Comparison of ENCODE assay signal across 17 cellular contexts in the genomic region with DNA sequence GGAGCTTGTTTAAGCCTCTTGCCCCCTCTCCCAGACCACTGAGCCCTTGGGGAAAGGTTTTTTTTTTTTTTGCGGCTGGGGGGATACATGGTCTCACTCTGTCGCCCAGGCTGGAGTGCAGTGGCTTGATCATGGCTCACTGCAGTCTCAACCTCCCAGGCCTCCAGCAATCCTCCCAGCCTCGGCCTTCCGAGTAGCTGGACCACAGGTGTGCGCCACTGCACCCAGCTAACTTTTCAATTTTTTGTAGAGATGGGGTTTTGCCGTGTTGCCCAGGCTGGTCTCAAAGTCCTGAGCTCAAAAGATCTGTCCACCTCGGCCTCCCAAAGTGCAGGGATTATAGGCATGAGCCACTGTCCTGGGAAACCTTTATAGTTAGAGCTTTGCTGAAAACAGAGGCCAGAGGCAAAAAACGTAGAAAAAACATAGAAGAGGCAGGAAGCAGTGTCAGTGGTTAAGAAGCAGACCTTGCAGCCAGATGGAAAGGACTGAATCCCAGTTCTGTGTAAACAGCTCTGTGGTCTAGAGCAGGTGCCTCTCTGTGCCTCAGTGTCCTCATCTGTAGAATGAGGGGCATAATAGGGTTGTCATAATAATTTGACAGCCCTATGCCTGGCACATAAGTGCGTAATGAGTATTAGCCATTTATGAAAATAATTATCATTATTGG. TPM values are rescaled to one million over a fixed set of nuclear protein-coding genes. Genes with fewer than 3 reads are reported as not detected.
DNase-seq lines count a peak whose midpoint lies in the region; ATAC-seq, FAIRE-seq and TF ChIP-seq lines count a peak whose summit lies in the region.
"Had no signal": no experiment of that assay in that cellular context is flagged by ENCODE, and none has a peak within 500 bp of the region (broad histone marks: within the 10 kb centered on the region; RNA-seq: fewer than 3 reads in every experiment).

No MANE protein-coding gene starts in this region.

- 84 to 87% (median 85%) methylated on average over 9 of the region's 9 CpGs for WGBS in stomach, 5 donors

- H3K36me3 ChIP-seq in endothelial cell of umbilical vein (ENCODE audit: control insufficient read depth in 2 of 2, extremely low read depth in 1 of 2, insufficient read depth in 2 of 2, low read length in 2 of 2) (no peaks in the 10 kb centered on the region), stomach (no peaks in the 10 kb centered on the region), PC-3 (ENCODE audit: low read depth, low read length) (no peaks in the 10 kb centered on the region)
- H3K36me3 ChIP-seq: prostate gland, uterus had no signal

- peak overlapping the region; percentile 68 for H3K4me3 Mint-ChIP-seq in activated naive CD4-positive, alpha-beta T cell treated with anti-CD3 and anti-CD28 coated beads, Interleukin-2, amount 50 U/mL, for 24 hours
- peak overlapping the region; percentile 36 to 80 (median 40) for H3K4me3 Mint-ChIP-seq in T-cell

- peaks cover 59% of the 10 kb centered on the region for H3K79me2 ChIP-seq in endothelial cell of umbilical vein (ENCODE audit: control insufficient read depth, insufficient read depth, low read length)
- H3K79me2 ChIP-seq in PC-3 (ENCODE audit: low read length) = peaks cover 83% of the 10 kb centered on the region

- H3K27ac ChIP-seq in endothelial cell of umbilical vein (ENCODE audit: insufficient read depth, low read depth, low read length) (no peak overlapping the region), stomach (peak overlapping the region in 3 of 5 donors; percentile 4 to 88 (median 79)), PC-3 (ENCODE audit: low read length) (no peak overlapping the region)
- H3K27ac ChIP-seq: foreskin keratinocyte, prostate gland, uterus had no signal

- no peaks in the 10 kb centered on the region for H3K9me1 ChIP-seq in endothelial cell of umbilical vein (replicated peaks; ENCODE audit: control insufficient read depth, extremely low read depth, insufficient read depth, low read length)

- no peak overlapping the region for H3K4me3 ChIP-seq in endothelial cell of umbilical vein (replicated peaks in 1 of 3; ENCODE audit: insufficient read depth in 1 of 3, low read depth in 1 of 3, low read length in 3 of 3)
- no peak overlapping the region for H3K4me3 ChIP-seq in stomach
- no peak overlapping the region for H3K4me3 ChIP-seq in PC-3 (ENCODE audit: low read length)
- H3K4me3 ChIP-seq: prostate gland, uterus had no signal

- no peaks in the 10 kb centered on the region for H4K20me1 ChIP-seq in endothelial cell of umbilical vein (replicated peaks; ENCODE audit: control insufficient read depth, extremely low read depth, insufficient read depth, low read length)
- H4K20me1 ChIP-seq in PC-3 (ENCODE audit: low read length) = no peaks in the 10 kb centered on the region

- intact Hi-C loops in endothelial cell of umbilical vein (cut with micrococcal nuclease) (no loop called here), stomach (cut with DNase I; ENCODE audit: low total_unique reads) (no loop called here), PC-3 (cut with micrococcal nuclease) (no loop called here)

- no peak overlapping the region for H3K4me2 ChIP-seq in endothelial cell of umbilical vein (ENCODE audit: insufficient read depth, low read length)
- no peak overlapping the region for H3K4me2 ChIP-seq in PC-3 (ENCODE audit: low read length)

- no peaks in the 10 kb centered on the region for H3K36me3 Mint-ChIP-seq in activated naive CD4-positive, alpha-beta T cell treated with anti-CD3 and anti-CD28 coated beads, Interleukin-2, amount 50 U/mL, for 24 hours
- peaks cover 3% of the 10 kb centered on the region for H3K36me3 Mint-ChIP-seq in T-cell

- H3K4me1 Mint-ChIP-seq in activated naive CD4-positive, alpha-beta T cell treated with anti-CD3 and anti-CD28 coated beads, Interleukin-2, amount 50 U/mL, for 24 hours = peaks cover 94% of the 10 kb centered on the region
- H3K4me1 Mint-ChIP-seq in T-cell = peaks cover 93 to 97% (median 96%) of the 10 kb centered on the region in 3 donors

- no peaks in the 10 kb centered on the region for H3K9me3 ChIP-seq in endothelial cell of umbilical vein (replicated peaks; ENCODE audit: control insufficient read depth, insufficient read depth, low read length)
- H3K9me3 ChIP-seq in stomach = no peaks in the 10 kb centered on the region
- no peaks in the 10 kb centered on the region for H3K9me3 ChIP-seq in PC-3 (ENCODE audit: low read length)
- H3K9me3 ChIP-seq: prostate gland, uterus had no signal

- H3K9me3 Mint-ChIP-seq in activated naive CD4-positive, alpha-beta T cell treated with anti-CD3 and anti-CD28 coated beads, Interleukin-2, amount 50 U/mL, for 24 hours = no peaks in the 10 kb centered on the region
- no peaks in the 10 kb centered on the region for H3K9me3 Mint-ChIP-seq in T-cell

- H2AFZ ChIP-seq in endothelial cell of umbilical vein (ENCODE audit: low read depth, low read length) (no peak overlapping the region), PC-3 (ENCODE audit: low read length) (no peak overlapping the region)

- no peak for TF ChIP-seq CTCF in endothelial cell of umbilical vein (IDR thresholded peaks at IDR 0.05; ENCODE audit: extremely low read depth in 1 of 2, insufficient read depth in 1 of 2, low read depth in 1 of 2, low read length in 2 of 2)
- TF ChIP-seq CTCF in stomach (IDR thresholded peaks at IDR 0.05) = no peak
- no peak for TF ChIP-seq CTCF in PC-3 (conservative IDR thresholded peaks at IDR 0.05; ENCODE audit: low read depth, low read length)

- BruUV-seq in endothelial cell of umbilical vein (replicated peaks; lab: Mats Ljungman, UMichigan) (no TSS peak), PC-3 (replicated peaks; lab: Mats Ljungman, UMichigan) (no TSS peak)

- no peak for DNase-seq in activated naive CD4-positive, alpha-beta T cell treated with anti-CD3 and anti-CD28 coated beads, Interleukin-2, amount 50 U/mL, for 16 hours
- DNase-seq in T-cell (no peak), endothelial cell of umbilical vein (ENCODE audit: low read depth, low spot score) (peak; percentile 37), stomach (no peak), UCSD-AML1 (lab: John Stamatoyannopoulos, UW; ENCODE audit: unreplicated experiment) (no peak), PC-3 (no peak)
- no peak for DNase-seq in activated effector memory CD4-positive, alpha-beta T cell treated with Interleukin-2 at 50 U/mL for 16 hours
- DNase-seq: effector CD8-positive, alpha-beta T cell; foreskin keratinocyte; IMR-90; NCI-H1436 treated with DMSO at 0.1 percent for 48 hours; NCI-H526; T1000; uterus had no signal

- H3K9me2 ChIP-seq in PC-3 (replicated peaks; ENCODE audit: low read length) = no peaks in the 10 kb centered on the region

- POLR2A ChIA-PET in T-cell (lab: Charles Lee) (interaction anchor here (0.6 to 2.4 kb wide), 8 partner anchors 8 to 73 kb away, joined by 3 to 16 read pairs (median 3); no protein-coding TSS in a partner anchor), endothelial cell of umbilical vein (lab: Charles Lee) (interaction anchor here (1.1 kb wide), 1 partner anchor 10 kb away, joined by 3 read pairs; no protein-coding TSS in a partner anchor), PC-3 (lab: Charles Lee; ENCODE audit: unreplicated experiment) (interaction anchor here (0.7 kb wide), 1 partner anchor 30 kb away, joined by 3 read pairs; no protein-coding TSS in a partner anchor)

- TF ChIP-seq POLR2A in endothelial cell of umbilical vein (IDR thresholded peaks at IDR 0.05; ENCODE audit: low read depth, low read length) (no peak), stomach (IDR thresholded peaks at IDR 0.05) (no peak)

- CTCF ChIA-PET in T-cell (lab: Charles Lee) = interaction anchor here (0.6 to 2.4 kb wide), 10 partner anchors 8 to 53 kb away, joined by 3 to 12 read pairs (median 4); no protein-coding TSS in a partner anchor
- CTCF ChIA-PET in endothelial cell of umbilical vein (lab: Charles Lee) = interaction anchor here (0.8 to 1.6 kb wide), 8 partner anchors 10 to 247 kb away, joined by 3 to 7 read pairs (median 3); no protein-coding TSS in a partner anchor
- CTCF ChIA-PET in PC-3 (lab: Charles Lee) = no interaction called here

- H3F3A ChIP-seq in PC-3 (ENCODE audit: low read length, unreplicated experiment) = peaks cover 21% of the 10 kb centered on the region

- H3K27me3 ChIP-seq in endothelial cell of umbilical vein (ENCODE audit: control insufficient read depth in 2 of 2, insufficient read depth in 2 of 2, low read length in 2 of 2) (no peaks in the 10 kb centered on the region), stomach (no peaks in the 10 kb centered on the region), PC-3 (ENCODE audit: low read length) (no peaks in the 10 kb centered on the region)
- H3K27me3 ChIP-seq: foreskin keratinocyte, uterus had no signal

- dilution Hi-C loops in endothelial cell of umbilical vein (cut with MboI; ENCODE audit: extremely low pct_ligation_motif_present, low sequenced_read_pairs) = no loop called here

- TF ChIP-seq EP300 in stomach (IDR thresholded peaks at IDR 0.05) = no peak

- H3K27me3 Mint-ChIP-seq in activated naive CD4-positive, alpha-beta T cell treated with anti-CD3 and anti-CD28 coated beads, Interleukin-2, amount 50 U/mL, for 24 hours = no peaks in the 10 kb centered on the region
- no peaks in the 10 kb centered on the region for H3K27me3 Mint-ChIP-seq in T-cell

- H3K27ac Mint-ChIP-seq in activated naive CD4-positive, alpha-beta T cell treated with anti-CD3 and anti-CD28 coated beads, Interleukin-2, amount 50 U/mL, for 24 hours = peak overlapping the region; percentile 97
- H3K27ac Mint-ChIP-seq in T-cell = peak overlapping the region; percentile 98

- no peak overlapping the region for H3K9ac ChIP-seq in endothelial cell of umbilical vein (replicated peaks; ENCODE audit: extremely low read depth, insufficient read depth, low read length)
- no peak overlapping the region for H3K9ac ChIP-seq in PC-3 (ENCODE audit: low read length)

- no peak for ATAC-seq in T-cell (replicated peaks in 1 of 4)
- ATAC-seq in PC-3 = no peak
- ATAC-seq: foreskin keratinocyte had no signal

- H3K4me1 ChIP-seq in endothelial cell of umbilical vein (ENCODE audit: control insufficient read depth, extremely low read depth, insufficient read depth, low read length) (peaks cover 37% of the 10 kb centered on the region), stomach (peaks cover 37 to 61% (median 47%) of the 10 kb centered on the region in 4 donors), PC-3 (ENCODE audit: insufficient read depth, low read length) (peaks cover 43% of the 10 kb centered on the region)
- H3K4me1 ChIP-seq: uterus had no signal

- no peak for FAIRE-seq in endothelial cell of umbilical vein (lab: Jason Lieb, UNC)
- FAIRE-seq: islet of Langerhans had no signal

RNA-seq across cellular contexts. Expression of gene CMTM7, which starts 33.1 kb away (rescaled TPM):
- 10 to 100 TPM; 40.7 to 56.7 (median 47.8) TPM for total RNA-seq in T-cell
- total RNA-seq in endothelial cell of umbilical vein = 44.7 and 47.1 TPM in 2 replicates
- 88.5 and 102 TPM in 2 replicates for polyA plus RNA-seq in endothelial cell of umbilical vein
- 57.7 and 60.0 TPM in 2 replicates for polyA plus RNA-seq in endothelial cell of umbilical vein (2011; cell fraction: cytosol; rRNA removed)
- polyA plus RNA-seq in endothelial cell of umbilical vein (2011; cell fraction: nucleus; rRNA removed) = 47.1 and 64.0 TPM in 2 replicates
- polyA plus RNA-seq in endothelial cell of umbilical vein (2012) = 39.5 and 43.8 TPM in 2 replicates
- polyA minus RNA-seq in endothelial cell of umbilical vein = 38.6 and 44.4 TPM in 2 replicates
- not detected for polyA minus RNA-seq in endothelial cell of umbilical vein (2011; cell fraction: cytosol; rRNA and poly(A)+ RNA removed)
- 25.1 and 31.4 TPM in 2 replicates for polyA minus RNA-seq in endothelial cell of umbilical vein (2011; cell fraction: nucleus; rRNA and poly(A)+ RNA removed)
- 10 to 100 TPM in 2 of 5 donors, 1 to 10 TPM in 2, not detected in 1; 3.1 to 54.9 (median 8.7) TPM for total RNA-seq in stomach
- polyA plus RNA-seq in stomach = 1 to 10 TPM; 5.7 to 8.7 (median 7.4) TPM
- 37.1 and 71.0 TPM in 2 replicates for total RNA-seq in PC-3 (2014; rRNA removed)

Comparison
In these comparisons a context has a peak if more than half of its experiments do, and no peak if none do; other contexts are left out.
1. H3K27ac ChIP-seq: peak in stomach (3 of 5); none in endothelial cell of umbilical vein (single experiment) and PC-3 (single experiment).